In the genomic region with DNA sequence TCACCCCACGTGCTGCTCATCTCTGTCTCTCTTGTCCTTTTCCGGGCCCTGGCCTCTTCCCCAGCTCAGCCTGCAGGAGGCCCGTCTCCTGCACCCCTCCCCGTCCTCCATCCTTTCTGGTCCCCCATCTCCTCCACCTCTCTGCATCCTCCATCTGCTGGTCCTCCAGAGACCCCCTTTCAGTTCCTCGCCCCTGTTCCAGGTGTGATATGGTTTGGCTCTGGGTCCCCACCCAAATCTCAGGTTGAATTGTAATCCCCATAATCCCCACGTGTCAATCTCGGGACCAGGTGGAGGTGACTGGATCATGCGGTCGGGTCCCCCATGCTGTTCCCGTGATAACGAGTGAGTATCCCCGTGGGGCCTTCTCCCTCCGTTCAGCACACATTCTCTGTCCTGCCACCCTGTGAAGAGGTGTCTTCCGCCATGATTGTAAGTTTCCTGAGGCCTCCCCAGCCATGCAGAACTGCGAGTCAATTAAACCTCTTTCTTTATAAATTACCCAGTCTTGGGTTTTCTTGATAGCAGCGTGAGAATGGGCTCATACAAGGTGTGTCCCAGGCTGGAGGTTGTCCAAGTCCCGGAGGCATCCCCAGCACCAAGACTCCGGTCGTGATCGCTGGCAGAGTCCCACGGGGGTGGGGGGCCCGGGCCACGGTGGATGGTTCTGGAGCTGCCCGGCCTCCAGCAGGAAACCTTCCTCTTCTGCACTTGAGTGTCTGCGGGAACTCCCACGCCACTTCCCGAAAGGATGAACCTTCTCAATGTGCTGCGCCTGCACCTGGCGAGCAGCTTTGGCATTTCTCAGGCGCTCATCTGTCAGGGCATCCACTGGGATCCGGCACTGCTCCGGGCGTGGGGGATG, we compare ENCODE assay signal across 16 cellular contexts. TPM values are rescaled to one million over a fixed set of nuclear protein-coding genes. Genes with fewer than 3 reads are reported as not detected.
DNase-seq lines count a peak whose midpoint lies in the region; ATAC-seq and TF ChIP-seq lines count a peak whose summit lies in the region.
"Had no signal": no experiment of that assay in that cellular context is flagged by ENCODE, and none has a peak within 500 bp of the region (broad histone marks: within the 10 kb centered on the region; RNA-seq: fewer than 3 reads in every experiment).

No MANE protein-coding gene starts in this region.

- intact Hi-C loops in natural killer cell (cut with micrococcal nuclease), result loop anchor here (10.0 kb wide), 1 partner anchor 46 kb away; the partner anchor contains the start of gene BRSK2
- intact Hi-C loops in mucosa of descending colon (cut with DNase I, micrococcal nuclease), result no loop called here

- TF ChIP-seq CTCF in natural killer cell (IDR thresholded peaks at IDR 0.05), result no peak
- TF ChIP-seq CTCF in GM10248 (IDR thresholded peaks at IDR 0.05; ENCODE audit: control extremely low read depth, extremely low read depth, low read depth, missing control alignments), result no peak
- no peak for TF ChIP-seq CTCF in mucosa of descending colon (IDR thresholded peaks at IDR 0.05)

- peaks cover 10% of the 10 kb centered on the region; the same call in 1 of the 2 replicates for H3K9me3 ChIP-seq in BLaER1
- no peaks in the 10 kb centered on the region for H3K9me3 ChIP-seq in mucosa of descending colon
- H3K9me3 ChIP-seq: stomach had no signal

- peak overlapping the region; percentile 69 for H3K27ac Mint-ChIP-seq in activated naive CD8-positive, alpha-beta T cell treated with anti-CD3 and anti-CD28 coated beads, Interleukin-2, amount 50 U/mL, for 24 hours
- H3K27ac Mint-ChIP-seq in natural killer cell, result peak overlapping the region in 1 of 2 donors; percentile 19

- H3K27me3 Mint-ChIP-seq in activated naive CD8-positive, alpha-beta T cell treated with anti-CD3 and anti-CD28 coated beads, Interleukin-2, amount 50 U/mL, for 24 hours, result peaks cover 9% of the 10 kb centered on the region
- no peaks in the 10 kb centered on the region for H3K27me3 Mint-ChIP-seq in natural killer cell (ENCODE audit: low read depth in 2 of 2)

- H3K9ac ChIP-seq in BLaER1, result no peak overlapping the region

- peaks cover 5% of the 10 kb centered on the region for H3K36me3 Mint-ChIP-seq in activated naive CD8-positive, alpha-beta T cell treated with anti-CD3 and anti-CD28 coated beads, Interleukin-2, amount 50 U/mL, for 24 hours (ENCODE audit: low read depth)
- H3K36me3 Mint-ChIP-seq in natural killer cell, result no peaks in the 10 kb centered on the region

- H3K27me3 ChIP-seq in BLaER1 (no peaks in the 10 kb centered on the region), H7 (ENCODE audit: control insufficient read depth, insufficient read depth, low read length) (peaks cover 26% of the 10 kb centered on the region)
- H3K27me3 ChIP-seq: dorsolateral prefrontal cortex had no signal

- ATAC-seq in activated naive CD8-positive, alpha-beta T cell treated with anti-CD3 and anti-CD28 coated beads, Interleukin-2, amount 50 U/mL, for 24 hours, result no peak
- no peak for ATAC-seq in natural killer cell
- no peak for ATAC-seq in mucosa of descending colon

- H3K36me3 ChIP-seq in BLaER1 (no peaks in the 10 kb centered on the region), H7 (replicated peaks; ENCODE audit: control insufficient read depth, insufficient read depth, low read length) (no peaks in the 10 kb centered on the region), mucosa of descending colon (ENCODE audit: low read depth) (no peaks in the 10 kb centered on the region)
- H3K36me3 ChIP-seq: stomach had no signal

- H3K9me3 Mint-ChIP-seq in activated naive CD8-positive, alpha-beta T cell treated with anti-CD3 and anti-CD28 coated beads, Interleukin-2, amount 50 U/mL, for 24 hours, result peaks cover 4% of the 10 kb centered on the region
- H3K9me3 Mint-ChIP-seq in natural killer cell, result peaks cover 3 to 4% of the 10 kb centered on the region in 2 donors

- no peak overlapping the region for H3K4me3 ChIP-seq in BLaER1
- H3K4me3 ChIP-seq in H7 (ENCODE audit: insufficient read depth, low read depth, low read length), result no peak overlapping the region
- H3K4me3 ChIP-seq in mucosa of descending colon, result no peak overlapping the region

- peak; percentile 41 for DNase-seq in H7
- DNase-seq in activated naive CD8-positive, alpha-beta T cell treated with anti-CD3 and anti-CD28 coated beads, Interleukin-2, amount 50 U/mL, for 24 hours, result no peak
- DNase-seq in natural killer cell, result no peak
- no peak for DNase-seq in stimulated activated CD4-positive, alpha-beta T cell treated with anti-CD3 and anti-CD28 coated beads, Interleukin-1b, Interleukin-23, amount 100 ng/mL, for 48 hours
- DNase-seq in GM10248 (ENCODE audit: extremely low spot score), result no peak
- DNase-seq in NCI-H345 (lab: John Stamatoyannopoulos, UW), result no peak
- DNase-seq in mucosa of descending colon, result no peak
- DNase-seq: Karpas-422; NCI-H187 treated with DMSO at 0.1 percent for 48 hours; NCI-H69; right cardiac atrium; stimulated activated CD4-positive, alpha-beta T cell treated with anti-CD3 and anti-CD28 coated beads, Interleukin-4, amount 100 ng/mL, for 4 hours; stomach had no signal

- 0 out of 2 replicates have a peak overlapping the region, but pooled peaks have one; percentile 12 for H3K4me2 ChIP-seq in BLaER1

- POLR2A ChIA-PET in GM10248 (lab: Yijun Ruan, JAX), result no interaction called here

- H3K27ac ChIP-seq in BLaER1, result no peak overlapping the region
- H3K27ac ChIP-seq: C4-2B had no signal

- H4K20me1 ChIP-seq in BLaER1, result no peaks in the 10 kb centered on the region

- CTCF ChIA-PET in GM10248 (lab: Yijun Ruan, JAX), result interaction anchor here (0.8 kb wide), 1 partner anchor 178 kb away, joined by 3 read pairs; no protein-coding TSS in a partner anchor

- H3K4me1 Mint-ChIP-seq in activated naive CD8-positive, alpha-beta T cell treated with anti-CD3 and anti-CD28 coated beads, Interleukin-2, amount 50 U/mL, for 24 hours, result peaks cover 14% of the 10 kb centered on the region
- peaks cover 12 to 23% of the 10 kb centered on the region in 2 donors for H3K4me1 Mint-ChIP-seq in natural killer cell

- H3K4me3 Mint-ChIP-seq in activated naive CD8-positive, alpha-beta T cell treated with anti-CD3 and anti-CD28 coated beads, Interleukin-2, amount 50 U/mL, for 24 hours, result peak overlapping the region; percentile 55
- H3K4me3 Mint-ChIP-seq in natural killer cell, result peak overlapping the region; percentile 82

- H3K4me1 ChIP-seq in BLaER1 (peaks cover 24% of the 10 kb centered on the region), mucosa of descending colon (ENCODE audit: low read depth) (peaks cover 13% of the 10 kb centered on the region)

RNA-seq across cellular contexts. Expression of gene TOLLIP, which starts 29.0 kb away (rescaled TPM):
- 11.2 and 11.8 TPM in 2 replicates for total RNA-seq in H7 (2014; rRNA removed; shearing (Covaris generic))
- 10 to 100 TPM; 49.3 to 61.8 (median 54.8) TPM for total RNA-seq in natural killer cell
- total RNA-seq in mucosa of descending colon, result 10 to 100 TPM; 62.4 to 65.4 (median 62.5) TPM

RNA-seq across cellular contexts. Expression of gene BRSK2, which starts 51.3 kb away (rescaled TPM):
- total RNA-seq in H7 (2014; rRNA removed; shearing (Covaris generic)), result 22.2 and 23.6 TPM in 2 replicates
- total RNA-seq in natural killer cell (under 1 TPM in 2 of 3 donors, not detected in 1; 0.11 to 0.14 TPM), mucosa of descending colon (1 to 10 TPM in 1 of 3 donors, under 1 TPM in 2; 0.58 to 4.3 (median 0.60) TPM)
